ENCODE assay signal across 10 cellular contexts in the genomic region with DNA sequence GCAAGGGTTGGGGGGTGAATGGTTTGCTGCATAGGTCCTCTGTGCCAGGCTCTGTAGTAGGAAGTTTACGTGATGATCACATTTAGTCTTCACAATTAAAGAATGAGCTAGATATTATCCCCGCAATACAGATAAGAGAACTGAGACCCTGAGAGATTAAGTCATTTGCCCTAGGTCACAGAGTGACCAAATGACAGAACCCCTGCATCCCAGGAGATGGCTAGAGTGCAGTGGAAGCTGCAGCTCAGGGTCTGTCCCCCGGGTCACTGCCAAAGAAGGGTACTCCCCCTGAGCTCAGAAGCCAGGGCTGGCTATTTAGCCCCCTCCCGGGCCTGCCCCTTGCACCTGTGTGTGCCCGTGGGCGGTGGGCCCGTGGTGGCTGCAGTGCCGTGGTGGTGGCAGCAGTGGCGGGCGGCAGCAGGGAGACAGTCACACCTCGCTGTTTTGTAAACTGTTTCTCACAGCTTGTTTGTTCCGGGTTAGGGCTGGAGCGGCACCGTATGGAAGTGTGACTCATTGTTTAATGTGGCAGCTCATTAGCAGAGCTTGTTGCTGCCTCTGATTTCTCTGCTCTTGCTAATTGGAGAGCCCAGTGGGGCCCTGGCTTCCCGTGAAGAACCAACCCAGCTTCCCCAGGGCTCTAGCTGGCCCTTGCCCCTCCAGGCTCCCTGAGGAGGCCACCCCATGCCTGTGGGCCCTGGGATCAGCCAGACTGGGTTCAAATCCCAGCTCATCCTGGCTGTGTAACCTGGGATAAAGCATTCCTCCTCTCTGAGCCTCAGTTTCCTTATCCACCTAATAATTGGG. TPM values are rescaled to one million over a fixed set of nuclear protein-coding genes. Genes with fewer than 3 reads are reported as not detected.
DNase-seq lines count a peak whose midpoint lies in the region; ATAC-seq, FAIRE-seq and TF ChIP-seq lines count a peak whose summit lies in the region.
"Had no signal": no experiment of that assay in that cellular context is flagged by ENCODE, and none has a peak within 500 bp of the region (broad histone marks: within the 10 kb centered on the region; RNA-seq: fewer than 3 reads in every experiment).

No MANE protein-coding gene starts in this region.

- FAIRE-seq in H1 (lab: Jason Lieb, UNC): no peak
- FAIRE-seq: colon had no signal

- DNase-seq in H4 (ENCODE audit: low spot score) (peak; percentile 58), NCI-H2171 treated with DMSO at 0.1 percent for 48 hours (lab: John Stamatoyannopoulos, UW) (peak; percentile 86), H1 (ENCODE audit: low read depth in 1 of 2, low spot score in 2 of 2) (no peak), renal cortical epithelial cell (ENCODE audit: low read depth) (peak; percentile 77), GDM1 (lab: John Stamatoyannopoulos, UW) (no peak), tibial nerve (ENCODE audit: low spot score in 2 of 2) (no peak), SHP77 treated with DMSO at 0.1 percent for 48 hours (lab: John Stamatoyannopoulos, UW) (no peak)
- DNase-seq: activated CD8-positive, alpha-beta T cell treated with anti-CD3 and anti-CD28 coated beads, Interleukin-2, amount 10 ng/mL, durations not matched to agents 7 days and 5 days had no signal

- WGBS in H1 (ENCODE audit: extremely low coverage in 1 of 2, insufficient coverage in 1 of 2, insufficient read length in 1 of 2, insufficient replicate concordance in 2 of 2, low coverage in 1 of 2, low lambda C conversion rate in 2 of 2, missing lambda C conversion rate in 1 of 2), 2 experiments: 78% methylated on average over 13 of the region's 15 CpGs; no CpG with 5 or more reads in 1 of the 2 experiments
- 43 to 60% methylated on average over 8 to 14 of the region's 15 CpGs for WGBS in tibial nerve, 2 donors

- H3K9ac ChIP-seq in H1 (replicated peaks in 1 of 4; ENCODE audit: extremely low read depth in 1 of 4, low read depth in 3 of 4, low read length in 3 of 4): no peak overlapping the region

- no peak overlapping the region for H2BK120ac ChIP-seq in H1 (replicated peaks; ENCODE audit: low read depth, low read length)

- H2BK20ac ChIP-seq in H1 (ENCODE audit: low read length): no peak overlapping the region

- H2BK12ac ChIP-seq in H1 (ENCODE audit: low read depth, low read length): no peak overlapping the region

- no peaks in the 10 kb centered on the region for H3K79me2 ChIP-seq in H1 (ENCODE audit: control insufficient read depth in 1 of 2, insufficient read depth in 2 of 2, low read length in 2 of 2)

- H3K4me1 ChIP-seq in H1 (replicated peaks in 1 of 4; ENCODE audit: control insufficient read depth in 3 of 4, insufficient read depth in 4 of 4, low read length in 3 of 4) (peaks cover 0 to 7% (median 2%) of the 10 kb centered on the region in 4 experiments; a peak in 3 of 7 replicates), tibial nerve (no peaks in the 10 kb centered on the region)

- no peak overlapping the region for H3K4me2 ChIP-seq in H1 (ENCODE audit: insufficient read depth in 1 of 2, low read depth in 2 of 2, low read length in 2 of 2)

- H2BK5ac ChIP-seq in H1 (ENCODE audit: low read depth, low read length): no peak overlapping the region

- no peak overlapping the region for H3K4ac ChIP-seq in H1 (replicated peaks; ENCODE audit: insufficient read length, low read depth, low read length)

- H3K56ac ChIP-seq in H1 (replicated peaks; ENCODE audit: insufficient read length, low read depth, low read length): no peak overlapping the region

- no peak overlapping the region for H4K8ac ChIP-seq in H1 (ENCODE audit: extremely low read depth, insufficient read depth, low read length)

- H3K23me2 ChIP-seq in H1 (ENCODE audit: low read depth, low read length): no peaks in the 10 kb centered on the region

- H4K20me1 ChIP-seq in H1 (replicated peaks in 1 of 2; ENCODE audit: control insufficient read depth in 1 of 2, insufficient read depth in 2 of 2, low read length in 2 of 2): no peaks in the 10 kb centered on the region

- H3K18ac ChIP-seq in H1 (ENCODE audit: extremely low read depth, low read length): no peak overlapping the region

- no peak overlapping the region for H3K14ac ChIP-seq in H1 (ENCODE audit: insufficient read length)

- no peak overlapping the region for H4K5ac ChIP-seq in H1 (ENCODE audit: insufficient read length, low read depth, low read length)

- CTCF ChIA-PET in H1 (lab: Charles Lee; ENCODE audit: partially characterized antibody): interaction anchor here (0.6 to 6.1 kb wide), 27 partner anchors 9 to 394 kb away, joined by 3 to 64 read pairs (median 4); a partner anchor contains a TSS

- H2AFZ ChIP-seq in H1 (ENCODE audit: low read length): no peak overlapping the region

- H3K23ac ChIP-seq in H1 (ENCODE audit: insufficient read length): no peak overlapping the region

- H3K79me1 ChIP-seq in H1 (ENCODE audit: low read depth, low read length): no peaks in the 10 kb centered on the region

- no peak for TF ChIP-seq CTCF in H1 (IDR thresholded peaks at IDR 0.05; ENCODE audit: control extremely low read depth in 1 of 3, insufficient read depth in 1 of 3, low read depth in 1 of 3, low read length in 3 of 3)
- no peak for TF ChIP-seq CTCF in tibial nerve (IDR thresholded peaks at IDR 0.05)

- H3K27me3 ChIP-seq in H1 (replicated peaks in 1 of 4; ENCODE audit: control insufficient read depth in 3 of 4, extremely low read depth in 1 of 4, insufficient read depth in 3 of 4, low read length in 3 of 4) (no peaks in the 10 kb centered on the region; a peak in 2 of 7 replicates), tibial nerve (peaks cover 0 to 3% of the 10 kb centered on the region in 2 donors)

- no peak for ATAC-seq in HG02610 (IDR thresholded peaks at IDR 0.05; ENCODE audit: unreplicated experiment)
- ATAC-seq: activated CD8-positive, alpha-beta T cell treated with anti-CD3 and anti-CD28 coated beads, Interleukin-2, amount 10 ng/mL, durations not matched to agents 7 days and 5 days had no signal

- H4K91ac ChIP-seq in H1 (replicated peaks; ENCODE audit: insufficient read length, low read length): no peak overlapping the region

- no peak for TF ChIP-seq RAD21 in H1 (IDR thresholded peaks at IDR 0.05 in 1 of 2, conservative IDR thresholded peaks at IDR 0.05 in 1 of 2; ENCODE audit: low read depth in 2 of 2, low read length in 2 of 2)

- POLR2A ChIA-PET in H1 (lab: Charles Lee; ENCODE audit: partially characterized antibody): interaction anchor here (1.0 to 1.8 kb wide), 4 partner anchors 8 to 19 kb away, joined by 3 to 8 read pairs (median 3); no protein-coding TSS in a partner anchor

- H3K9me3 ChIP-seq in H1 (ENCODE audit: insufficient read depth in 2 of 2, low read depth in 1 of 2, low read length in 1 of 2) (no peaks in the 10 kb centered on the region; a peak in 1 of 4 replicates), tibial nerve (peaks cover 0 to 19% (median 3%) of the 10 kb centered on the region in 4 donors)

- no peaks in the 10 kb centered on the region for H3K36me3 ChIP-seq in H1 (ENCODE audit: control insufficient read depth in 2 of 4, insufficient read depth in 4 of 4, low read length in 3 of 4)
- H3K36me3 ChIP-seq in tibial nerve: no peaks in the 10 kb centered on the region

- H2BK15ac ChIP-seq in H1 (ENCODE audit: low read length): no peak overlapping the region

- TF ChIP-seq POLR2A in H1 (IDR thresholded peaks at IDR 0.05; ENCODE audit: control extremely low read depth in 1 of 2, low read depth in 2 of 2, low read length in 2 of 2): no peak
- no peak for TF ChIP-seq POLR2A in tibial nerve (IDR thresholded peaks at IDR 0.05)

- H3K4me3 ChIP-seq in H1 (ENCODE audit: extremely low read depth in 1 of 4, insufficient read depth in 2 of 4, low read depth in 3 of 4, low read length in 4 of 4) (no peak overlapping the region), tibial nerve (no peak overlapping the region)

- TF ChIP-seq EP300 in H1 (IDR thresholded peaks at IDR 0.05; ENCODE audit: borderline replicate concordance in 1 of 2, low read depth in 2 of 2, low read length in 2 of 2) (no peak), tibial nerve (IDR thresholded peaks at IDR 0.05) (no peak)

- H2AK5ac ChIP-seq in H1 (ENCODE audit: low read depth, low read length): no peak overlapping the region

- no peak overlapping the region for H3K27ac ChIP-seq in H1 (ENCODE audit: low read depth, low read length)
- no peak overlapping the region for H3K27ac ChIP-seq in tibial nerve

TF ChIP-seq in H1, 55 proteins besides CTCF, POLR2A, EP300 and RAD21:
- TF ChIP-seq NRF1 (IDR thresholded peaks at IDR 0.05; ENCODE audit: low read depth, low read length) (no peak), EGR1 (IDR thresholded peaks at IDR 0.05; ENCODE audit: borderline replicate concordance, low read depth, low read length) (0 out of 2 replicates have a peak, but pooled peaks have one; percentile 23)

RNA-seq across cellular contexts. Expression of a gene that starts 19.3 kb away (rescaled TPM):
- total RNA-seq in H4 (2014; rRNA removed; shearing (Covaris generic)): 0.35 and 0.45 TPM in 2 replicates
- total RNA-seq in H1 (2021; fragmentation: NEBNext Ultra II Directional; extraction: Animal tissue kit (Norgen Biotek cat#: 25700)): 3.0 and 3.8 TPM in 2 replicates
- 0.59 and 1.2 TPM in 2 replicates for polyA plus RNA-seq in H1 (2011; rRNA removed)
- 0.52 TPM for polyA plus RNA-seq in H1 (2011; cell fraction: cytosol; rRNA removed)
- polyA plus RNA-seq in H1 (2011; cell fraction: nucleus; rRNA removed): 1.8 TPM
- 2.2 to 4.1 TPM (median 3.4 TPM) in 4 replicates for polyA plus RNA-seq in H1 (2012, experiment 1 of 2)
- polyA plus RNA-seq in H1 (2012, experiment 2 of 2): 1.4 TPM
- 1.9 TPM for polyA plus RNA-seq in H1 (2013, experiment 1 of 2)
- 1.8 TPM for polyA plus RNA-seq in H1 (2013, experiment 2 of 2)
- 0.27 and 0.54 TPM in 2 replicates for polyA minus RNA-seq in H1 (2011; rRNA and poly(A)+ RNA removed)
- polyA minus RNA-seq in H1 (2011; cell fraction: cytosol; rRNA and poly(A)+ RNA removed): 2.3 TPM
- 2.8 TPM for polyA minus RNA-seq in H1 (2011; cell fraction: nucleus; rRNA and poly(A)+ RNA removed)
- total RNA-seq in renal cortical epithelial cell (0.25 TPM in 1 of 2 replicates, not detected in the other), tibial nerve (1 to 10 TPM in 2 of 4 donors, under 1 TPM in 2; 0.44 to 4.4 (median 1.7) TPM)

Comparison
In these comparisons a context has a peak if more than half of its experiments do, and no peak if none do; other contexts are left out.
1. DNase-seq: peak in H4 (single experiment), NCI-H2171 treated with DMSO at 0.1 percent for 48 hours (single experiment) and renal cortical epithelial cell (single experiment); none in H1 (0 of 2), GDM1 (single experiment), tibial nerve (0 of 2) and SHP77 treated with DMSO at 0.1 percent for 48 hours (single experiment).